In genomic region chr17:78142113-78142861, GRCh38 we compare ENCODE assay signal across 9 cellular contexts. TPM values are rescaled to one million over a fixed set of nuclear protein-coding genes. Genes with fewer than 3 reads are reported as not detected.
DNase-seq lines count a peak whose midpoint lies in the region; ATAC-seq and TF ChIP-seq lines count a peak whose summit lies in the region.
"Had no signal": no experiment of that assay in that cellular context is flagged by ENCODE, and none has a peak within 500 bp of the region (broad histone marks: within the 10 kb centered on the region; RNA-seq: fewer than 3 reads in every experiment).

No MANE protein-coding gene starts in this region.

- WGBS in thyroid gland, 2 donors, result 71 to 92% methylated on average over 12 to 16 of the region's 16 CpGs

- no peaks in the 10 kb centered on the region for H3K9me3 Mint-ChIP-seq in activated CD8-positive, alpha-beta memory T cell treated with anti-CD3 and anti-CD28 coated beads, Interleukin-2, amount 10 ng/mL, durations not matched to agents 7 days and 5 days (ENCODE audit: low read depth)

- no peak for TF ChIP-seq POLR2A in thyroid gland (IDR thresholded peaks at IDR 0.05)

- no peak for ATAC-seq in activated CD8-positive, alpha-beta memory T cell treated with anti-CD3 and anti-CD28 coated beads, Interleukin-2, amount 10 ng/mL, durations not matched to agents 7 days and 5 days
- ATAC-seq in HG02678 (IDR thresholded peaks at IDR 0.05; ENCODE audit: unreplicated experiment), result no peak
- no peak for ATAC-seq in HG02642 (IDR thresholded peaks at IDR 0.05; ENCODE audit: poor library complexity, unreplicated experiment)

- no peak overlapping the region for H3K4me3 Mint-ChIP-seq in activated CD8-positive, alpha-beta memory T cell treated with anti-CD3 and anti-CD28 coated beads, Interleukin-2, amount 10 ng/mL, durations not matched to agents 7 days and 5 days

- H3K36me3 ChIP-seq in thyroid gland, result no peaks in the 10 kb centered on the region

- TF ChIP-seq CTCF in fibroblast of villous mesenchyme (IDR thresholded peaks at IDR 0.05; ENCODE audit: insufficient read depth, low read depth, low read length), result no peak
- no peak for TF ChIP-seq CTCF in thyroid gland (IDR thresholded peaks at IDR 0.05)

- CTCF ChIA-PET in activated CD8-positive, alpha-beta memory T cell treated with anti-CD3 and anti-CD28 coated beads, Interleukin-2, amount 10 ng/mL, durations not matched to agents 7 days and 5 days (lab: Charles Lee), result interaction anchor here (0.6 to 9.2 kb wide), 6 partner anchors 7 to 184 kb away, joined by 3 to 75 read pairs (median 4); partner anchors contain the start of gene TNRC6C

- peak overlapping the region; percentile 34 for H3K27ac Mint-ChIP-seq in activated CD8-positive, alpha-beta memory T cell treated with anti-CD3 and anti-CD28 coated beads, Interleukin-2, amount 10 ng/mL, durations not matched to agents 7 days and 5 days

- no peaks in the 10 kb centered on the region for H3K9me3 ChIP-seq in thyroid gland

- no peaks in the 10 kb centered on the region for H3K27me3 ChIP-seq in thyroid gland

- DNase-seq in activated CD8-positive, alpha-beta memory T cell treated with anti-CD3 and anti-CD28 coated beads, Interleukin-2, amount 10 ng/mL, durations not matched to agents 7 days and 5 days, result no peak
- DNase-seq in activated CD8-positive, alpha-beta memory T cell treated with anti-CD3 and anti-CD28 coated beads, Interleukin-2, amount 50 U/mL, for 48 hours, result no peak
- DNase-seq in SHP77 treated with DMSO at 0.1 percent for 48 hours (lab: John Stamatoyannopoulos, UW) (peak; percentile 25), fibroblast of villous mesenchyme (ENCODE audit: low read depth) (peak; percentile 42), thyroid gland (peak; percentile 91 to 92), C1 segment of cervical spinal cord (lab: John Stamatoyannopoulos, UW) (no peak)
- DNase-seq: NCI-H1694 treated with DMSO at 0.1 percent for 48 hours had no signal

- peaks cover 26 to 44% of the 10 kb centered on the region in 2 donors for H3K4me1 ChIP-seq in thyroid gland

- peaks cover 31% of the 10 kb centered on the region for H3K4me1 Mint-ChIP-seq in activated CD8-positive, alpha-beta memory T cell treated with anti-CD3 and anti-CD28 coated beads, Interleukin-2, amount 10 ng/mL, durations not matched to agents 7 days and 5 days

- intact Hi-C loops in thyroid gland (cut with DNase I), result no loop called here

- no peak overlapping the region for H3K27ac ChIP-seq in thyroid gland

- peaks cover 21% of the 10 kb centered on the region for H3K36me3 Mint-ChIP-seq in activated CD8-positive, alpha-beta memory T cell treated with anti-CD3 and anti-CD28 coated beads, Interleukin-2, amount 10 ng/mL, durations not matched to agents 7 days and 5 days

- H3K4me3 ChIP-seq in fibroblast of villous mesenchyme (ENCODE audit: low read depth, low read length) (no peak overlapping the region), thyroid gland (replicated peaks in 1 of 3) (no peak overlapping the region)

- no peaks in the 10 kb centered on the region for H3K27me3 Mint-ChIP-seq in activated CD8-positive, alpha-beta memory T cell treated with anti-CD3 and anti-CD28 coated beads, Interleukin-2, amount 10 ng/mL, durations not matched to agents 7 days and 5 days

RNA-seq across cellular contexts. Expression of gene C17orf99, which starts 3.9 kb away (rescaled TPM):
- not detected for total RNA-seq in activated CD8-positive, alpha-beta memory T cell treated with anti-CD3 and anti-CD28 coated beads, Interleukin-2, amount 10 ng/mL, durations not matched to agents 7 days and 5 days
- not detected in 2 replicates for total RNA-seq in fibroblast of villous mesenchyme
- not detected for total RNA-seq in thyroid gland

RNA-seq across cellular contexts. Expression of gene TMC8, which starts 11.7 kb away (rescaled TPM):
- total RNA-seq in activated CD8-positive, alpha-beta memory T cell treated with anti-CD3 and anti-CD28 coated beads, Interleukin-2, amount 10 ng/mL, durations not matched to agents 7 days and 5 days, result 100 to 1,000 TPM; 251 to 292 TPM
- total RNA-seq in fibroblast of villous mesenchyme (not detected in 2 replicates), thyroid gland (1 to 10 TPM; 1.4 to 4.7 (median 1.9) TPM)

RNA-seq across cellular contexts. Expression of gene TMC6, which starts 13.7 kb away (rescaled TPM):
- 100 to 1,000 TPM; 347 to 431 TPM for total RNA-seq in activated CD8-positive, alpha-beta memory T cell treated with anti-CD3 and anti-CD28 coated beads, Interleukin-2, amount 10 ng/mL, durations not matched to agents 7 days and 5 days
- total RNA-seq in fibroblast of villous mesenchyme, result 4.2 and 5.2 TPM in 2 replicates
- total RNA-seq in thyroid gland, result 10 to 100 TPM in 3 of 4 donors, 1 to 10 TPM in 1; 10.0 to 22.8 (median 20.4) TPM

RNA-seq across cellular contexts. Expression of gene SYNGR2, which starts 26.1 kb away (rescaled TPM):
- 10 to 100 TPM; 41.2 to 80.3 TPM for total RNA-seq in activated CD8-positive, alpha-beta memory T cell treated with anti-CD3 and anti-CD28 coated beads, Interleukin-2, amount 10 ng/mL, durations not matched to agents 7 days and 5 days
- total RNA-seq in fibroblast of villous mesenchyme, result 10.6 and 16.0 TPM in 2 replicates
- 10 to 100 TPM; 47.9 to 83.8 (median 70.7) TPM for total RNA-seq in thyroid gland

RNA-seq across cellular contexts. Expression of gene TK1, which starts 44.6 kb away (rescaled TPM):
- total RNA-seq in activated CD8-positive, alpha-beta memory T cell treated with anti-CD3 and anti-CD28 coated beads, Interleukin-2, amount 10 ng/mL, durations not matched to agents 7 days and 5 days, result 100 to 1,000 TPM; 145 to 164 TPM
- total RNA-seq in fibroblast of villous mesenchyme (87.2 and 158 TPM in 2 replicates), thyroid gland (1 to 10 TPM; 1.1 to 2.7 (median 1.9) TPM)

Comparison
In these comparisons a context has a peak if more than half of its experiments do, and no peak if none do; other contexts are left out.
1. DNase-seq: peak in SHP77 treated with DMSO at 0.1 percent for 48 hours (single experiment), fibroblast of villous mesenchyme (single experiment) and thyroid gland (2 of 2); none in activated CD8-positive, alpha-beta memory T cell treated with anti-CD3 and anti-CD28 coated beads, Interleukin-2, amount 10 ng/mL, durations not matched to agents 7 days and 5 days (single experiment), activated CD8-positive, alpha-beta memory T cell treated with anti-CD3 and anti-CD28 coated beads, Interleukin-2, amount 50 U/mL, for 48 hours (single experiment) and C1 segment of cervical spinal cord (0 of 14).
2. RNA of gene TMC8, which starts 11.7 kb away (total RNA-seq): 251 to 292 TPM in activated CD8-positive, alpha-beta memory T cell treated with anti-CD3 and anti-CD28 coated beads, Interleukin-2, amount 10 ng/mL, durations not matched to agents 7 days and 5 days; 1.4 to 4.7 TPM in thyroid gland and not detected in fibroblast of villous mesenchyme; every median in the first group is over 10 times any median in the second.
3. RNA of gene TMC6, which starts 13.7 kb away (total RNA-seq): 347 to 431 TPM in activated CD8-positive, alpha-beta memory T cell treated with anti-CD3 and anti-CD28 coated beads, Interleukin-2, amount 10 ng/mL, durations not matched to agents 7 days and 5 days; 10.0 to 22.8 TPM in thyroid gland and 4.2 to 5.2 TPM in fibroblast of villous mesenchyme; every median in the first group is over 10 times any median in the second.